ENCODE assay signal across 24 cellular contexts in the genomic region with DNA sequence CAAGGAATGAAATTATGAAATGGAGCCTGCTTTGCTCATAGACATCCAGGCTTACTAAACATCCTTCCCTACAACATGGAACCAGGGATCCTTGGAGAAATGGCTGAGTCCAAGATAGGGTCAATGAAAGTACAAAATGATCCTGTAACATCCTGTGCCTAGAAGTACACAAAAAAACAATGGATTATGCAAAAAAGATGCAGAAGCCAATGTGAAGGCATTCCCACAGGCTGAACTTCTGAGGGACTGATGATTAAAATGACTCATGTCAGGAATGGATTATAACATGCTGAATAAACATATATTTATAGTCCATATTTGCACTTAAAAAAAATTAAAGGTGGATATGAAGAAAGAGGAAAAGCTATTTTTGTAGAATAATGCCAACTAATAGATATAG. TPM values are rescaled to one million over a fixed set of nuclear protein-coding genes. Genes with fewer than 3 reads are reported as not detected.
"Had no signal": no experiment of that assay in that cellular context is flagged by ENCODE, and none has a peak within 500 bp of the region (broad histone marks: within the 10 kb centered on the region; RNA-seq: fewer than 3 reads in every experiment).

No MANE protein-coding gene starts in this region.

- DNase-seq: hypothalamus; immature natural killer cell; kidney; left colon; left lung; lower lobe of right lung; mammary epithelial cell; mesenchymal stem cell; naive thymus-derived CD8-positive, alpha-beta T cell; nucleus accumbens; pancreas; posterior cingulate gyrus; right lobe of liver; stimulated activated CD4-positive, alpha-beta T cell treated with anti-CD3 and anti-CD28 coated beads, Interleukin-2, amount 100 ng/mL, for 24 hours; stimulated activated CD4-positive, alpha-beta T cell treated with anti-CD3 and anti-CD28 coated beads, Interleukin-4, amount 100 ng/mL, for 1 hour; stimulated activated naive B cell treated with anti-CD40 and anti-IgM and Interleukin-4, amounts not matched to agents 10 μg/mL and 1 μg/mL and 100 μg/mL, for 72 hours; stimulated activated naive CD8-positive, alpha-beta T cell treated with anti-CD3 and anti-CD28 coated beads, Interleukin-15, amount 100 ng/mL, for 72 hours; substantia nigra; uterus had no signal

- H3K4me3 ChIP-seq: left lung, lower lobe of right lung, pancreas, prostate gland, right atrium auricular region, right lobe of liver, smooth muscle cell, tibial nerve, uterus had no signal

- ATAC-seq: left colon; left lung; lower lobe of right lung; naive thymus-derived CD8-positive, alpha-beta T cell; pancreas; right lobe of liver; stimulated activated naive B cell treated with anti-CD40 and anti-IgM and Interleukin-4, amounts not matched to agents 10 μg/mL and 1 μg/mL and 100 μg/mL, for 72 hours; stimulated activated naive CD8-positive, alpha-beta T cell treated with anti-CD3 and anti-CD28 coated beads, Interleukin-15, amount 100 ng/mL, for 72 hours had no signal

RNA-seq across cellular contexts. Expression of gene HOOK1, which starts 10.4 kb away (rescaled TPM):
- total RNA-seq: osteoblast had no signal
